10 cellular contexts compared by ENCODE assay signal in the genomic region with DNA sequence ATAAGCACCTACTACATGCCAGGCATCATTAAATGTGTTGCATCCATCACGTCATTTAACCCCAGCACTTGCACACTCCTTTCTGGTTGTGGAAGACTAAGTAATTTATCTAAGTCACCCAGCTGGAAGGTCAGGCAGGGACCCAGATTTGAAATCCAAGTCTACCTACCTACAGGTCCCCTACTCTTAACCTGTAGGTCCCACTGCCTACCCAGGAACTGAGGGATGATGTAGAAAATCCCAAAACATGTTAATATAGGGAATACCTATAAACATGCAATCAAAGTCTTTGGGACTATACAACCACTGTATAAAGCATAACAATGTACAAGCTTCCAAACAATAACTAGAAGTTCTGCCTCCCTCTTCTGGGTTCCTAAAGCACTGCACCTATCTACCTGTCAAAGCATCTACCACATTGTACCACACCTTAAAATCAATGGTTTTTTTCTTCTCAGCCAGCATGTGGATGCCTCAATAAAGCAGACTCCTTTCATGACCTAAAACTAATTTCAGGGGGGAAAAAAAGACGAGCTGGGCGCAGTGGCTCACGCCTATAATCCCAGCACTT. TPM values are rescaled to one million over a fixed set of nuclear protein-coding genes. Genes with fewer than 3 reads are reported as not detected.
DNase-seq lines count a peak whose midpoint lies in the region; ATAC-seq and TF ChIP-seq lines count a peak whose summit lies in the region.
"Had no signal": no experiment of that assay in that cellular context is flagged by ENCODE, and none has a peak within 500 bp of the region (broad histone marks: within the 10 kb centered on the region; RNA-seq: fewer than 3 reads in every experiment).

No MANE protein-coding gene starts in this region.

- no peaks in the 10 kb centered on the region for H3K36me3 ChIP-seq in gastroesophageal sphincter

- no peak overlapping the region for H3K27ac Mint-ChIP-seq in activated T-helper 2 cell treated with anti-CD3 and anti-CD28 coated beads, Interferon-gamma antibody, Interleukin-2, Interleukin-4, amounts not matched to agents 10 μg/mL and 5 μg/mL and 100 μg/mL, durations not matched to agents 14 hours and 24 hours and 36 hours

- peaks cover 44% of the 10 kb centered on the region for H3K27me3 Mint-ChIP-seq in activated T-helper 2 cell treated with anti-CD3 and anti-CD28 coated beads, Interferon-gamma antibody, Interleukin-2, Interleukin-4, amounts not matched to agents 10 μg/mL and 5 μg/mL and 100 μg/mL, durations not matched to agents 14 hours and 24 hours and 36 hours (ENCODE audit: low read depth)

- peaks cover 0 to 17% (median 4%) of the 10 kb centered on the region in 3 donors for H3K4me1 ChIP-seq in gastroesophageal sphincter

- TF ChIP-seq POLR2A in gastroesophageal sphincter (IDR thresholded peaks at IDR 0.05): no peak

- H3K4me3 ChIP-seq in gastroesophageal sphincter: no peak overlapping the region

- H3K9me3 Mint-ChIP-seq in activated T-helper 2 cell treated with anti-CD3 and anti-CD28 coated beads, Interferon-gamma antibody, Interleukin-2, Interleukin-4, amounts not matched to agents 10 μg/mL and 5 μg/mL and 100 μg/mL, durations not matched to agents 14 hours and 24 hours and 36 hours: peaks cover 2% of the 10 kb centered on the region

- no peaks in the 10 kb centered on the region for H3K36me3 Mint-ChIP-seq in activated T-helper 2 cell treated with anti-CD3 and anti-CD28 coated beads, Interferon-gamma antibody, Interleukin-2, Interleukin-4, amounts not matched to agents 10 μg/mL and 5 μg/mL and 100 μg/mL, durations not matched to agents 14 hours and 24 hours and 36 hours (ENCODE audit: low read depth)

- TF ChIP-seq RAD21 in Ishikawa (IDR thresholded peaks at IDR 0.05; ENCODE audit: low read depth): peak; percentile 80

- ATAC-seq in gastroesophageal sphincter (no peak), HG03045 (IDR thresholded peaks at IDR 0.05; ENCODE audit: unreplicated experiment) (no peak)

- intact Hi-C loops in activated T-helper 2 cell treated with anti-CD3 and anti-CD28 coated beads, Interferon-gamma antibody, Interleukin-2, Interleukin-4, amounts not matched to agents 10 μg/mL and 5 μg/mL and 100 μg/mL, durations not matched to agents 14 hours and 24 hours and 36 hours (cut with micrococcal nuclease): no loop called here

- 56 to 67% methylated on average over 1 of the region's 4 CpGs for WGBS in gastroesophageal sphincter (ENCODE audit: low coverage in 1 of 2), 2 donors

- no peak overlapping the region for H3K27ac ChIP-seq in gastroesophageal sphincter

- peaks cover 18% of the 10 kb centered on the region for H3K4me1 Mint-ChIP-seq in activated T-helper 2 cell treated with anti-CD3 and anti-CD28 coated beads, Interferon-gamma antibody, Interleukin-2, Interleukin-4, amounts not matched to agents 10 μg/mL and 5 μg/mL and 100 μg/mL, durations not matched to agents 14 hours and 24 hours and 36 hours (ENCODE audit: low read depth)

- no peak overlapping the region for H3K4me3 Mint-ChIP-seq in activated T-helper 2 cell treated with anti-CD3 and anti-CD28 coated beads, Interferon-gamma antibody, Interleukin-2, Interleukin-4, amounts not matched to agents 10 μg/mL and 5 μg/mL and 100 μg/mL, durations not matched to agents 14 hours and 24 hours and 36 hours (ENCODE audit: low read depth)

- TF ChIP-seq EP300 in Ishikawa (IDR thresholded peaks at IDR 0.05; ENCODE audit: borderline replicate concordance) (no peak), gastroesophageal sphincter (IDR thresholded peaks at IDR 0.05) (no peak)

- TF ChIP-seq CTCF in gastroesophageal sphincter (IDR thresholded peaks at IDR 0.05): peak in 2 of 4 experiments; percentile 10 to 48

- DNase-seq in DMS53 treated with DMSO at 0.1 percent for 48 hours (lab: John Stamatoyannopoulos, UW; ENCODE audit: unreplicated experiment): peak; percentile 89
- DNase-seq in astrocyte of the hippocampus (ENCODE audit: low read depth, low spot score): peak; percentile 37
- DNase-seq in lung microvascular endothelial cell (ENCODE audit: low read depth in 2 of 2): peak; percentile 34 to 79
- no peak for DNase-seq in activated T-helper 2 cell treated with anti-CD3 and anti-CD28 coated beads, Interferon-gamma antibody, Interleukin-2, Interleukin-4, amounts not matched to agents 10 μg/mL and 5 μg/mL and 100 μg/mL, durations not matched to agents 14 hours and 24 hours and 36 hours (ENCODE audit: low spot score)
- DNase-seq in DMS79 (lab: John Stamatoyannopoulos, UW): no peak
- DNase-seq: hippocampal formation, NCI-H1048 had no signal

- H3K9me3 ChIP-seq in gastroesophageal sphincter: no peaks in the 10 kb centered on the region

- H3K27me3 ChIP-seq in gastroesophageal sphincter: no peaks in the 10 kb centered on the region

TF ChIP-seq in Ishikawa, 13 proteins besides CTCF, POLR2A, EP300 and RAD21:
- no peak for TF ChIP-seq YY1 (IDR thresholded peaks at IDR 0.05; ENCODE audit: low read depth)
- no peak for TF ChIP-seq TEAD4 (IDR thresholded peaks at IDR 0.05)
- no peak for TF ChIP-seq CREB1 (IDR thresholded peaks at IDR 0.05; ENCODE audit: low read depth)
- TF ChIP-seq CEBPB (IDR thresholded peaks at IDR 0.05): no peak
- TF ChIP-seq EGR1 (IDR thresholded peaks at IDR 0.05): no peak
- no peak for TF ChIP-seq NFIC (IDR thresholded peaks at IDR 0.05)
- TF ChIP-seq, protein P1, sequence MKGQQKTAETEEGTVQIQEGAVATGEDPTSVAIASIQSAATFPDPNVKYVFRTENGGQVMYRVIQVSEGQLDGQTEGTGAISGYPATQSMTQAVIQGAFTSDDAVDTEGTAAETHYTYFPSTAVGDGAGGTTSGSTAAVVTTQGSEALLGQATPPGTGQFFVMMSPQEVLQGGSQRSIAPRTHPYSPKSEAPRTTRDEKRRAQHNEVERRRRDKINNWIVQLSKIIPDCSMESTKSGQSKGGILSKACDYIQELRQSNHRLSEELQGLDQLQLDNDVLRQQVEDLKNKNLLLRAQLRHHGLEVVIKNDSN (IDR thresholded peaks at IDR 0.05): no peak
- TF ChIP-seq, protein P2, sequence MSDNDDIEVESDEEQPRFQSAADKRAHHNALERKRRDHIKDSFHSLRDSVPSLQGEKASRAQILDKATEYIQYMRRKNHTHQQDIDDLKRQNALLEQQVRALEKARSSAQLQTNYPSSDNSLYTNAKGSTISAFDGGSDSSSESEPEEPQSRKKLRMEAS (IDR thresholded peaks at IDR 0.05): no peak
- TF ChIP-seq TAF1 (IDR thresholded peaks at IDR 0.05; ENCODE audit: low read depth): no peak
- no peak for TF ChIP-seq TCF12 (IDR thresholded peaks at IDR 0.05; ENCODE audit: low read depth)
- TF ChIP-seq ZBTB7A (IDR thresholded peaks at IDR 0.05; ENCODE audit: low read depth): no peak
- TF ChIP-seq, protein P3, sequence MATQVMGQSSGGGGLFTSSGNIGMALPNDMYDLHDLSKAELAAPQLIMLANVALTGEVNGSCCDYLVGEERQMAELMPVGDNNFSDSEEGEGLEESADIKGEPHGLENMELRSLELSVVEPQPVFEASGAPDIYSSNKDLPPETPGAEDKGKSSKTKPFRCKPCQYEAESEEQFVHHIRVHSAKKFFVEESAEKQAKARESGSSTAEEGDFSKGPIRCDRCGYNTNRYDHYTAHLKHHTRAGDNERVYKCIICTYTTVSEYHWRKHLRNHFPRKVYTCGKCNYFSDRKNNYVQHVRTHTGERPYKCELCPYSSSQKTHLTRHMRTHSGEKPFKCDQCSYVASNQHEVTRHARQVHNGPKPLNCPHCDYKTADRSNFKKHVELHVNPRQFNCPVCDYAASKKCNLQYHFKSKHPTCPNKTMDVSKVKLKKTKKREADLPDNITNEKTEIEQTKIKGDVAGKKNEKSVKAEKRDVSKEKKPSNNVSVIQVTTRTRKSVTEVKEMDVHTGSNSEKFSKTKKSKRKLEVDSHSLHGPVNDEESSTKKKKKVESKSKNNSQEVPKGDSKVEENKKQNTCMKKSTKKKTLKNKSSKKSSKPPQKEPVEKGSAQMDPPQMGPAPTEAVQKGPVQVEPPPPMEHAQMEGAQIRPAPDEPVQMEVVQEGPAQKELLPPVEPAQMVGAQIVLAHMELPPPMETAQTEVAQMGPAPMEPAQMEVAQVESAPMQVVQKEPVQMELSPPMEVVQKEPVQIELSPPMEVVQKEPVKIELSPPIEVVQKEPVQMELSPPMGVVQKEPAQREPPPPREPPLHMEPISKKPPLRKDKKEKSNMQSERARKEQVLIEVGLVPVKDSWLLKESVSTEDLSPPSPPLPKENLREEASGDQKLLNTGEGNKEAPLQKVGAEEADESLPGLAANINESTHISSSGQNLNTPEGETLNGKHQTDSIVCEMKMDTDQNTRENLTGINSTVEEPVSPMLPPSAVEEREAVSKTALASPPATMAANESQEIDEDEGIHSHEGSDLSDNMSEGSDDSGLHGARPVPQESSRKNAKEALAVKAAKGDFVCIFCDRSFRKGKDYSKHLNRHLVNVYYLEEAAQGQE (IDR thresholded peaks at IDR 0.05; ENCODE audit: low read depth): no peak
- TF ChIP-seq FOXM1 (IDR thresholded peaks at IDR 0.05; ENCODE audit: borderline replicate concordance, low read depth): no peak
TF ChIP-seq in Ishikawa: peak in this region for 0.

RNA-seq across cellular contexts. Expression of a gene that starts 5.6 kb away (rescaled TPM):
- 0.60 and 0.87 TPM in 2 replicates for total RNA-seq in lung microvascular endothelial cell
- total RNA-seq in activated T-helper 2 cell treated with anti-CD3 and anti-CD28 coated beads, Interferon-gamma antibody, Interleukin-2, Interleukin-4, amounts not matched to agents 10 μg/mL and 5 μg/mL and 100 μg/mL, durations not matched to agents 14 hours and 24 hours and 36 hours: not detected in 2 replicates
- total RNA-seq in gastroesophageal sphincter: 10 to 100 TPM in 1 of 4 donors, under 1 TPM in 1, not detected in 2; 0.85 to 27.9 TPM

Comparison
In these comparisons a context has a peak if more than half of its experiments do, and no peak if none do; other contexts are left out.
1. DNase-seq: peak in DMS53 treated with DMSO at 0.1 percent for 48 hours (single experiment), astrocyte of the hippocampus (single experiment) and lung microvascular endothelial cell (2 of 2); none in activated T-helper 2 cell treated with anti-CD3 and anti-CD28 coated beads, Interferon-gamma antibody, Interleukin-2, Interleukin-4, amounts not matched to agents 10 μg/mL and 5 μg/mL and 100 μg/mL, durations not matched to agents 14 hours and 24 hours and 36 hours (single experiment) and DMS79 (single experiment).